ENCODE assay signal across 8 cellular contexts in genomic region chr3:197654082-197654996, GRCh38.
DNase-seq lines count a peak whose midpoint lies in the region; ATAC-seq lines count a peak whose summit lies in the region.
"Not testable (repeated sequence)": the region's sequence is repeated elsewhere in the genome, so short reads cannot be mapped to it uniquely, and the experiment has no call there.

No MANE protein-coding gene starts in this region.

- H4K8ac ChIP-seq in neuronal stem cell (ENCODE audit: low read depth, low read length), result not testable (repeated sequence)

- H3K9me3 Mint-ChIP-seq in T-helper 1 cell treated with Interleukin-12 subunit alpha and Interleukin-12 subunit beta and Interleukin-4 antibody, amounts not matched to agents 30 μg/mL and 1 μg/mL, for 36 hours; activated naive CD4-positive, alpha-beta T cell treated with anti-CD3 and anti-CD28 coated beads, Interleukin-2, amount 10 ng/mL, durations not matched to agents 7 days and 5 days; stimulated activated memory B cell treated with anti-CD40 and anti-IgM and Interleukin-4, amounts not matched to agents 10 μg/mL and 1 μg/mL and 100 μg/mL, for 72 hours: not testable (repeated sequence)

- H2BK15ac ChIP-seq in neuronal stem cell (ENCODE audit: low read length), result not testable (repeated sequence)

- not testable (repeated sequence) for H3K18ac ChIP-seq in neuronal stem cell (ENCODE audit: low read length)

- peak overlapping the region in 1 of 2 donors; percentile 34 for H3K4me3 ChIP-seq in neuronal stem cell (ENCODE audit: low read length in 2 of 2)

- not testable (repeated sequence) for H3K9ac ChIP-seq in neuronal stem cell (ENCODE audit: low read depth, low read length, poor library complexity)

- not testable (repeated sequence) for H3K36me3 Mint-ChIP-seq in T-helper 1 cell treated with Interleukin-12 subunit alpha and Interleukin-12 subunit beta and Interleukin-4 antibody, amounts not matched to agents 30 μg/mL and 1 μg/mL, for 36 hours (ENCODE audit: low read depth); activated naive CD4-positive, alpha-beta T cell treated with anti-CD3 and anti-CD28 coated beads, Interleukin-2, amount 10 ng/mL, durations not matched to agents 7 days and 5 days; stimulated activated memory B cell treated with anti-CD40 and anti-IgM and Interleukin-4, amounts not matched to agents 10 μg/mL and 1 μg/mL and 100 μg/mL, for 72 hours

- not testable (repeated sequence) for H3K27me3 ChIP-seq in neuronal stem cell (ENCODE audit: control insufficient read depth in 3 of 3, insufficient read depth in 3 of 3, low read depth in 1 of 3, low read length in 3 of 3)

- H3K27ac Mint-ChIP-seq in T-helper 1 cell treated with Interleukin-12 subunit alpha and Interleukin-12 subunit beta and Interleukin-4 antibody, amounts not matched to agents 30 μg/mL and 1 μg/mL, for 36 hours, result peak overlapping the region; percentile 63
- not testable (repeated sequence) for H3K27ac Mint-ChIP-seq in activated naive CD4-positive, alpha-beta T cell treated with anti-CD3 and anti-CD28 coated beads, Interleukin-2, amount 10 ng/mL, durations not matched to agents 7 days and 5 days
- H3K27ac Mint-ChIP-seq in stimulated activated memory B cell treated with anti-CD40 and anti-IgM and Interleukin-4, amounts not matched to agents 10 μg/mL and 1 μg/mL and 100 μg/mL, for 72 hours, result peak overlapping the region; percentile 60

- peak; percentile 45 for DNase-seq in activated naive CD4-positive, alpha-beta T cell treated with anti-CD3 and anti-CD28 coated beads, Interleukin-2, amount 10 ng/mL, durations not matched to agents 7 days and 5 days
- DNase-seq in cardiac septum (ENCODE audit: low spot score) (peak; percentile 78), neuronal stem cell (ENCODE audit: low spot score) (peak; percentile 2)

- H3K27ac ChIP-seq in neuronal stem cell (replicated peaks; ENCODE audit: low read length), result not testable (repeated sequence)

- H3K4me2 ChIP-seq in neuronal stem cell (ENCODE audit: insufficient read depth, low read length, poor library complexity, severe bottlenecking), result peak overlapping the region; percentile 56

- H3K36me3 ChIP-seq in neuronal stem cell (replicated peaks in 1 of 2; ENCODE audit: control insufficient read depth in 2 of 2, insufficient read depth in 2 of 2, low read length in 2 of 2), result not testable (repeated sequence)

- CTCF ChIA-PET in activated naive CD4-positive, alpha-beta T cell treated with anti-CD3 and anti-CD28 coated beads, Interleukin-2, amount 10 ng/mL, durations not matched to agents 7 days and 5 days (lab: Charles Lee), result not testable (repeated sequence)

- H3K23ac ChIP-seq in neuronal stem cell (ENCODE audit: low read depth, low read length, poor library complexity), result not testable (repeated sequence)

- not testable (repeated sequence) for H2BK5ac ChIP-seq in neuronal stem cell (ENCODE audit: low read length)

- H2BK120ac ChIP-seq in neuronal stem cell (ENCODE audit: low read depth, low read length), result not testable (repeated sequence)

- not testable (repeated sequence) for H3K27me3 Mint-ChIP-seq in T-helper 1 cell treated with Interleukin-12 subunit alpha and Interleukin-12 subunit beta and Interleukin-4 antibody, amounts not matched to agents 30 μg/mL and 1 μg/mL, for 36 hours (ENCODE audit: low read depth); activated naive CD4-positive, alpha-beta T cell treated with anti-CD3 and anti-CD28 coated beads, Interleukin-2, amount 10 ng/mL, durations not matched to agents 7 days and 5 days; stimulated activated memory B cell treated with anti-CD40 and anti-IgM and Interleukin-4, amounts not matched to agents 10 μg/mL and 1 μg/mL and 100 μg/mL, for 72 hours

- not testable (repeated sequence) for H3K14ac ChIP-seq in neuronal stem cell (ENCODE audit: low read length)

- ATAC-seq in GM18498 (IDR thresholded peaks at IDR 0.05; ENCODE audit: unreplicated experiment) (peak; percentile 91), GM21723 (IDR thresholded peaks at IDR 0.05; ENCODE audit: unreplicated experiment) (peak; percentile 91), HG03280 (IDR thresholded peaks at IDR 0.05; ENCODE audit: unreplicated experiment) (peak; percentile 94)
- ATAC-seq in stimulated activated memory B cell treated with anti-CD40 and anti-IgM and Interleukin-4, amounts not matched to agents 10 μg/mL and 1 μg/mL and 100 μg/mL, for 72 hours, result peak; percentile 94

- intact Hi-C loops in cardiac septum (cut with DNase I), result not testable (repeated sequence)

- not testable (repeated sequence) for H3K4ac ChIP-seq in neuronal stem cell (ENCODE audit: low read length)

- not testable (repeated sequence) for H3K4me3 Mint-ChIP-seq in T-helper 1 cell treated with Interleukin-12 subunit alpha and Interleukin-12 subunit beta and Interleukin-4 antibody, amounts not matched to agents 30 μg/mL and 1 μg/mL, for 36 hours
- peak overlapping the region; percentile 50 for H3K4me3 Mint-ChIP-seq in activated naive CD4-positive, alpha-beta T cell treated with anti-CD3 and anti-CD28 coated beads, Interleukin-2, amount 10 ng/mL, durations not matched to agents 7 days and 5 days
- peak overlapping the region; percentile 78 for H3K4me3 Mint-ChIP-seq in stimulated activated memory B cell treated with anti-CD40 and anti-IgM and Interleukin-4, amounts not matched to agents 10 μg/mL and 1 μg/mL and 100 μg/mL, for 72 hours

- not testable (repeated sequence) for H2AFZ ChIP-seq in neuronal stem cell (ENCODE audit: low read length)

- no CpG with 5 or more reads among the region's 101 CpGs for WGBS in neuronal stem cell (ENCODE audit: extremely low coverage in 2 of 2, insufficient read length in 2 of 2, insufficient replicate concordance in 1 of 2), 2 donors

- not testable (repeated sequence) for H2AK5ac ChIP-seq in neuronal stem cell (ENCODE audit: low read depth, low read length)

- H3K79me1 ChIP-seq in neuronal stem cell (ENCODE audit: low read depth, low read length), result not testable (repeated sequence)

- H4K91ac ChIP-seq in neuronal stem cell (ENCODE audit: low read depth, low read length, poor library complexity), result not testable (repeated sequence)

- not testable (repeated sequence) for H3K4me1 ChIP-seq in neuronal stem cell (ENCODE audit: control insufficient read depth in 2 of 2, insufficient read depth in 1 of 2, low read depth in 1 of 2, low read length in 2 of 2)

- H3K4me1 Mint-ChIP-seq in T-helper 1 cell treated with Interleukin-12 subunit alpha and Interleukin-12 subunit beta and Interleukin-4 antibody, amounts not matched to agents 30 μg/mL and 1 μg/mL, for 36 hours (ENCODE audit: low read depth), result not testable (repeated sequence)
- H3K4me1 Mint-ChIP-seq in activated naive CD4-positive, alpha-beta T cell treated with anti-CD3 and anti-CD28 coated beads, Interleukin-2, amount 10 ng/mL, durations not matched to agents 7 days and 5 days, result peaks cover 23% of the 10 kb centered on the region
- H3K4me1 Mint-ChIP-seq in stimulated activated memory B cell treated with anti-CD40 and anti-IgM and Interleukin-4, amounts not matched to agents 10 μg/mL and 1 μg/mL and 100 μg/mL, for 72 hours, result peaks cover 12% of the 10 kb centered on the region

- not testable (repeated sequence) for H2BK12ac ChIP-seq in neuronal stem cell (ENCODE audit: low read length)

- H3K9me3 ChIP-seq in neuronal stem cell (replicated peaks in 1 of 2; ENCODE audit: control insufficient read depth in 2 of 2, insufficient read depth in 1 of 2, low read depth in 1 of 2, low read length in 2 of 2), result not testable (repeated sequence)

Comparison
In these comparisons a context has a peak if more than half of its experiments do, and no peak if none do; other contexts are left out.
1. DNase-seq: peak in every context shown above with its lines; median percentile 78 in cardiac septum; 45 in activated naive CD4-positive, alpha-beta T cell treated with anti-CD3 and anti-CD28 coated beads, Interleukin-2, amount 10 ng/mL, durations not matched to agents 7 days and 5 days; 2 in neuronal stem cell.